Comparison of ENCODE assay signal across 1 cellular context in genomic region chr4:128468485-128468989, GRCh38.
TF ChIP-seq lines count a peak whose summit lies in the region.

No MANE protein-coding gene starts in this region.

TF ChIP-seq in K562, 482 proteins besides CTCF, POLR2A, EP300 and RAD21 (continued from another document and continues in another):
- TF ChIP-seq MGA (IDR thresholded peaks at IDR 0.05): peak; percentile 63
- no peak for TF ChIP-seq DEAF1 (CRISPR knock-in tag; IDR thresholded peaks at IDR 0.05)
- no peak for TF ChIP-seq TBL1XR1 (IDR thresholded peaks at IDR 0.05; ENCODE audit: low read length in 2 of 2)
- TF ChIP-seq, protein P1, sequence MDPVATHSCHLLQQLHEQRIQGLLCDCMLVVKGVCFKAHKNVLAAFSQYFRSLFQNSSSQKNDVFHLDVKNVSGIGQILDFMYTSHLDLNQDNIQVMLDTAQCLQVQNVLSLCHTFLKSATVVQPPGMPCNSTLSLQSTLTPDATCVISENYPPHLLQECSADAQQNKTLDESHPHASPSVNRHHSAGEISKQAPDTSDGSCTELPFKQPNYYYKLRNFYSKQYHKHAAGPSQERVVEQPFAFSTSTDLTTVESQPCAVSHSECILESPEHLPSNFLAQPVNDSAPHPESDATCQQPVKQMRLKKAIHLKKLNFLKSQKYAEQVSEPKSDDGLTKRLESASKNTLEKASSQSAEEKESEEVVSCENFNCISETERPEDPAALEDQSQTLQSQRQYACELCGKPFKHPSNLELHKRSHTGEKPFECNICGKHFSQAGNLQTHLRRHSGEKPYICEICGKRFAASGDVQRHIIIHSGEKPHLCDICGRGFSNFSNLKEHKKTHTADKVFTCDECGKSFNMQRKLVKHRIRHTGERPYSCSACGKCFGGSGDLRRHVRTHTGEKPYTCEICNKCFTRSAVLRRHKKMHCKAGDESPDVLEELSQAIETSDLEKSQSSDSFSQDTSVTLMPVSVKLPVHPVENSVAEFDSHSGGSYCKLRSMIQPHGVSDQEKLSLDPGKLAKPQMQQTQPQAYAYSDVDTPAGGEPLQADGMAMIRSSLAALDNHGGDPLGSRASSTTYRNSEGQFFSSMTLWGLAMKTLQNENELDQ (CRISPR knock-in tag; IDR thresholded peaks at IDR 0.05; ENCODE audit: borderline replicate concordance): no peak
- no peak for TF ChIP-seq ZNF717 (CRISPR knock-in tag; IDR thresholded peaks at IDR 0.05)
- no peak for TF ChIP-seq ZBTB12 (CRISPR knock-in tag; IDR thresholded peaks at IDR 0.05)
- TF ChIP-seq HDAC2 (IDR thresholded peaks at IDR 0.05): no peak
- TF ChIP-seq, protein P2, sequence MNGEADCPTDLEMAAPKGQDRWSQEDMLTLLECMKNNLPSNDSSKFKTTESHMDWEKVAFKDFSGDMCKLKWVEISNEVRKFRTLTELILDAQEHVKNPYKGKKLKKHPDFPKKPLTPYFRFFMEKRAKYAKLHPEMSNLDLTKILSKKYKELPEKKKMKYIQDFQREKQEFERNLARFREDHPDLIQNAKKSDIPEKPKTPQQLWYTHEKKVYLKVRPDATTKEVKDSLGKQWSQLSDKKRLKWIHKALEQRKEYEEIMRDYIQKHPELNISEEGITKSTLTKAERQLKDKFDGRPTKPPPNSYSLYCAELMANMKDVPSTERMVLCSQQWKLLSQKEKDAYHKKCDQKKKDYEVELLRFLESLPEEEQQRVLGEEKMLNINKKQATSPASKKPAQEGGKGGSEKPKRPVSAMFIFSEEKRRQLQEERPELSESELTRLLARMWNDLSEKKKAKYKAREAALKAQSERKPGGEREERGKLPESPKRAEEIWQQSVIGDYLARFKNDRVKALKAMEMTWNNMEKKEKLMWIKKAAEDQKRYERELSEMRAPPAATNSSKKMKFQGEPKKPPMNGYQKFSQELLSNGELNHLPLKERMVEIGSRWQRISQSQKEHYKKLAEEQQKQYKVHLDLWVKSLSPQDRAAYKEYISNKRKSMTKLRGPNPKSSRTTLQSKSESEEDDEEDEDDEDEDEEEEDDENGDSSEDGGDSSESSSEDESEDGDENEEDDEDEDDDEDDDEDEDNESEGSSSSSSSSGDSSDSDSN (IDR thresholded peaks at IDR 0.05; ENCODE audit: borderline replicate concordance in 1 of 2, low read depth in 2 of 2, low read length in 2 of 2): no peak
- TF ChIP-seq ZHX1 (conservative IDR thresholded peaks at IDR 0.05; ENCODE audit: low read length): no peak
- TF ChIP-seq CREBBP (IDR thresholded peaks at IDR 0.05; ENCODE audit: low read depth, low read length): no peak
- no peak for TF ChIP-seq DNMT1 (IDR thresholded peaks at IDR 0.05)
- TF ChIP-seq ZNF696 (CRISPR knock-in tag; conservative IDR thresholded peaks at IDR 0.05): no peak
- no peak for TF ChIP-seq ZBTB43 (CRISPR knock-in tag; IDR thresholded peaks at IDR 0.05)
- no peak for TF ChIP-seq SUPT5H (IDR thresholded peaks at IDR 0.05)
- no peak for TF ChIP-seq RBM15 (IDR thresholded peaks at IDR 0.05; ENCODE audit: insufficient read depth, low read length)
- TF ChIP-seq, protein P3, sequence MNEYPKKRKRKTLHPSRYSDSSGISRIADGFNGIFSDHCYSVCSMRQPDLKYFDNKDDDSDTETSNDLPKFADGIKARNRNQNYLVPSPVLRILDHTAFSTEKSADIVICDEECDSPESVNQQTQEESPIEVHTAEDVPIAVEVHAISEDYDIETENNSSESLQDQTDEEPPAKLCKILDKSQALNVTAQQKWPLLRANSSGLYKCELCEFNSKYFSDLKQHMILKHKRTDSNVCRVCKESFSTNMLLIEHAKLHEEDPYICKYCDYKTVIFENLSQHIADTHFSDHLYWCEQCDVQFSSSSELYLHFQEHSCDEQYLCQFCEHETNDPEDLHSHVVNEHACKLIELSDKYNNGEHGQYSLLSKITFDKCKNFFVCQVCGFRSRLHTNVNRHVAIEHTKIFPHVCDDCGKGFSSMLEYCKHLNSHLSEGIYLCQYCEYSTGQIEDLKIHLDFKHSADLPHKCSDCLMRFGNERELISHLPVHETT (CRISPR knock-in tag; conservative IDR thresholded peaks at IDR 0.05 in 1 of 2, IDR thresholded peaks at IDR 0.05 in 1 of 2): peak in 1 of 2 experiments; percentile 60; a peak in 1 of 4 replicates
- TF ChIP-seq HDAC6 (IDR thresholded peaks at IDR 0.05; ENCODE audit: low read depth, low read length): no peak
- TF ChIP-seq NCOR1 (IDR thresholded peaks at IDR 0.05): no peak
- TF ChIP-seq NFRKB (IDR thresholded peaks at IDR 0.05; ENCODE audit: low read depth): no peak
- TF ChIP-seq NR3C1 (CRISPR knock-in tag; IDR thresholded peaks at IDR 0.05): no peak
- no peak for TF ChIP-seq ZNF561 (CRISPR knock-in tag; conservative IDR thresholded peaks at IDR 0.05)
- TF ChIP-seq TSC22D4 (tag; IDR thresholded peaks at IDR 0.05): no peak
- no peak for TF ChIP-seq ELF2 (CRISPR knock-in tag; IDR thresholded peaks at IDR 0.05)
- no peak for TF ChIP-seq OTX1 (CRISPR knock-in tag; IDR thresholded peaks at IDR 0.05)
- TF ChIP-seq GTF2F1 (IDR thresholded peaks at IDR 0.05; ENCODE audit: low read depth, low read length): no peak
- TF ChIP-seq, protein P4, sequence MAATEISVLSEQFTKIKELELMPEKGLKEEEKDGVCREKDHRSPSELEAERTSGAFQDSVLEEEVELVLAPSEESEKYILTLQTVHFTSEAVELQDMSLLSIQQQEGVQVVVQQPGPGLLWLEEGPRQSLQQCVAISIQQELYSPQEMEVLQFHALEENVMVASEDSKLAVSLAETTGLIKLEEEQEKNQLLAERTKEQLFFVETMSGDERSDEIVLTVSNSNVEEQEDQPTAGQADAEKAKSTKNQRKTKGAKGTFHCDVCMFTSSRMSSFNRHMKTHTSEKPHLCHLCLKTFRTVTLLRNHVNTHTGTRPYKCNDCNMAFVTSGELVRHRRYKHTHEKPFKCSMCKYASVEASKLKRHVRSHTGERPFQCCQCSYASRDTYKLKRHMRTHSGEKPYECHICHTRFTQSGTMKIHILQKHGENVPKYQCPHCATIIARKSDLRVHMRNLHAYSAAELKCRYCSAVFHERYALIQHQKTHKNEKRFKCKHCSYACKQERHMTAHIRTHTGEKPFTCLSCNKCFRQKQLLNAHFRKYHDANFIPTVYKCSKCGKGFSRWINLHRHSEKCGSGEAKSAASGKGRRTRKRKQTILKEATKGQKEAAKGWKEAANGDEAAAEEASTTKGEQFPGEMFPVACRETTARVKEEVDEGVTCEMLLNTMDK (IDR thresholded peaks at IDR 0.05; ENCODE audit: borderline replicate concordance, insufficient read depth, low read depth, low read length, poor library complexity, severe bottlenecking): no peak
